Comparison of ENCODE assay signal across 26 cellular contexts in the genomic region with DNA sequence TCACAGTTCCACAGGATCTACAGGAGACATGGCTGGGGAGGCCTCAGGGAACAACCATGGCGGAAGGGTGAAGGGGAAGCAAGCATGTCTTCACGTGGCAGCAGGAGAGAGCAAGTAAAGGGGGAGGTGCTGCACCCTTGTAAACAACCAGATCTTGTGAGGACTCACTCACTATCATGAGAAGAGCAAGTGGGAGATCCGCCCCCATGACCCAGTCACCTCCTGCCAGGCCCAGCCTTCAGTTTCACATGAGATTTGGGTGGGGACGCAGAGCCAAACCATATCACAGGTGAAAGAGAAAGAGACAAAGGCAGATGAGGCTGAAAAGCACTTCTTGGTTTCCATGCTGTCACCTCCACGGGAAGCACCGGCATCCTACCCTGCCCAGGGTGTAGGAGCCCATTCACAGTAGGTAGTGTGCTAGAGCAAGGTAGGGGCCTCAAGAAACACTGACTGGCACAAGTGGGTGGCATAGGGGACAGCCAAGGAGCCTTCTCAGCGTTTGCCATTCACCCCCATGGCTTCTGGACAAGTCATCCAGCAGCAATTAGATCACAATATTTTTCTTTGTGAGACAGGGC. TPM values are rescaled to one million over a fixed set of nuclear protein-coding genes. Genes with fewer than 3 reads are reported as not detected.
DNase-seq lines count a peak whose midpoint lies in the region; ATAC-seq lines count a peak whose summit lies in the region.
"Had no signal": no experiment of that assay in that cellular context is flagged by ENCODE, and none has a peak within 500 bp of the region (broad histone marks: within the 10 kb centered on the region; RNA-seq: fewer than 3 reads in every experiment).

No MANE protein-coding gene starts in this region.

- peaks cover 13% of the 10 kb centered on the region for H3K4me1 Mint-ChIP-seq in activated T-cell treated with anti-CD3 and anti-CD28 coated beads, Interleukin-2, amount 50 U/mL, for 72 hours (ENCODE audit: low read depth)
- H3K4me1 Mint-ChIP-seq in stimulated activated naive CD8-positive, alpha-beta T cell treated with anti-CD3 and anti-CD28 coated beads, Interleukin-15, amount 100 ng/mL, for 72 hours: peaks cover 42% of the 10 kb centered on the region
- H3K4me1 Mint-ChIP-seq in activated CD4-positive, alpha-beta memory T cell treated with anti-CD3 and anti-CD28 coated beads, Interleukin-2, amount 10 ng/mL, durations not matched to agents 7 days and 5 days: peaks cover 53% of the 10 kb centered on the region
- peaks cover 35% of the 10 kb centered on the region for H3K4me1 Mint-ChIP-seq in stimulated activated effector memory CD8-positive, alpha-beta T cell treated with anti-CD3 and anti-CD28 coated beads, Interleukin-12 subunit alpha, Interleukin-12 subunit beta, amount 100 ng/mL, for 72 hours

- no peaks in the 10 kb centered on the region for H3K9me3 Mint-ChIP-seq in activated T-cell treated with anti-CD3 and anti-CD28 coated beads, Interleukin-2, amount 50 U/mL, for 72 hours
- H3K9me3 Mint-ChIP-seq in stimulated activated naive CD8-positive, alpha-beta T cell treated with anti-CD3 and anti-CD28 coated beads, Interleukin-15, amount 100 ng/mL, for 72 hours: no peaks in the 10 kb centered on the region
- no peaks in the 10 kb centered on the region for H3K9me3 Mint-ChIP-seq in activated CD4-positive, alpha-beta memory T cell treated with anti-CD3 and anti-CD28 coated beads, Interleukin-2, amount 10 ng/mL, durations not matched to agents 7 days and 5 days
- H3K9me3 Mint-ChIP-seq in stimulated activated effector memory CD8-positive, alpha-beta T cell treated with anti-CD3 and anti-CD28 coated beads, Interleukin-12 subunit alpha, Interleukin-12 subunit beta, amount 100 ng/mL, for 72 hours: no peaks in the 10 kb centered on the region
- H3K9me3 Mint-ChIP-seq: central memory CD8-positive, alpha-beta T cell; HFFc6; T-cell; type B pancreatic cell had no signal

- no peak for DNase-seq in activated T-cell treated with anti-CD3 and anti-CD28 coated beads, Interleukin-2, amount 50 U/mL, for 72 hours
- DNase-seq in activated T-cell treated with anti-CD3 and anti-CD28 coated beads for 4 hours: no peak
- DNase-seq in stimulated activated naive CD8-positive, alpha-beta T cell treated with anti-CD3 and anti-CD28 coated beads, Interleukin-15, amount 100 ng/mL, for 72 hours: no peak
- no peak for DNase-seq in stimulated activated naive CD8-positive, alpha-beta T cell treated with anti-CD3 and anti-CD28 coated beads, Interleukin-15, Interleukin-2, amounts not matched to agents 100 U/mL and 50 U/mL, for 24 hours
- no peak for DNase-seq in activated CD4-positive, alpha-beta memory T cell treated with anti-CD3 and anti-CD28 coated beads, Interleukin-2, amount 10 ng/mL, durations not matched to agents 7 days and 5 days
- DNase-seq in stimulated activated effector memory CD8-positive, alpha-beta T cell treated with anti-CD3 and anti-CD28 coated beads, Interleukin-12 subunit alpha, Interleukin-12 subunit beta, amount 100 ng/mL, for 72 hours (ENCODE audit: low spot score in 2 of 2): no peak
- no peak for DNase-seq in Ammon's horn (ENCODE audit: low spot score)
- DNase-seq: activated CD8-positive, alpha-beta memory T cell treated with anti-CD3 and anti-CD28 coated beads, Interleukin-2, amount 10 ng/mL, durations not matched to agents 7 days and 5 days; activated effector memory CD4-positive, alpha-beta T cell treated with Interleukin-2 at 50 U/mL for 16 hours; adrenal gland; DMS 273 treated with DMSO at 0.1 percent for 48 hours; foreskin fibroblast; GOT3; heart left ventricle; HFFc6; NCI-H1105; NCI-H187; NCI-H2171; NCI-H82; stimulated activated CD4-positive, alpha-beta T cell treated with anti-CD3 and anti-CD28 coated beads, Interleukin-4, amount 100 ng/mL, for 24 hours; T-cell had no signal

- H3K36me3 Mint-ChIP-seq in activated T-cell treated with anti-CD3 and anti-CD28 coated beads, Interleukin-2, amount 50 U/mL, for 72 hours (ENCODE audit: insufficient read depth in 2 of 2): peaks cover 26 to 36% of the 10 kb centered on the region in 2 donors
- H3K36me3 Mint-ChIP-seq in activated CD4-positive, alpha-beta memory T cell treated with anti-CD3 and anti-CD28 coated beads, Interleukin-2, amount 10 ng/mL, durations not matched to agents 7 days and 5 days (ENCODE audit: low read depth): peaks cover 83% of the 10 kb centered on the region
- peaks cover 98% of the 10 kb centered on the region for H3K36me3 Mint-ChIP-seq in stimulated activated effector memory CD8-positive, alpha-beta T cell treated with anti-CD3 and anti-CD28 coated beads, Interleukin-12 subunit alpha, Interleukin-12 subunit beta, amount 100 ng/mL, for 72 hours

- no peak overlapping the region for H3K4me3 Mint-ChIP-seq in activated T-cell treated with anti-CD3 and anti-CD28 coated beads, Interleukin-2, amount 50 U/mL, for 72 hours
- no peak overlapping the region for H3K4me3 Mint-ChIP-seq in stimulated activated naive CD8-positive, alpha-beta T cell treated with anti-CD3 and anti-CD28 coated beads, Interleukin-15, amount 100 ng/mL, for 72 hours
- no peak overlapping the region for H3K4me3 Mint-ChIP-seq in activated CD4-positive, alpha-beta memory T cell treated with anti-CD3 and anti-CD28 coated beads, Interleukin-2, amount 10 ng/mL, durations not matched to agents 7 days and 5 days
- no peak overlapping the region for H3K4me3 Mint-ChIP-seq in stimulated activated effector memory CD8-positive, alpha-beta T cell treated with anti-CD3 and anti-CD28 coated beads, Interleukin-12 subunit alpha, Interleukin-12 subunit beta, amount 100 ng/mL, for 72 hours
- H3K4me3 Mint-ChIP-seq: activated CD8-positive, alpha-beta memory T cell treated with anti-CD3 and anti-CD28 coated beads, Interleukin-2, amount 10 ng/mL, durations not matched to agents 7 days and 5 days; central memory CD8-positive, alpha-beta T cell; HFFc6; T-cell; type B pancreatic cell had no signal

- POLR2A ChIA-PET in activated CD4-positive, alpha-beta memory T cell treated with anti-CD3 and anti-CD28 coated beads, Interleukin-2, amount 10 ng/mL, durations not matched to agents 7 days and 5 days (lab: Charles Lee): interaction anchor here (1.3 to 3.4 kb wide), 2 partner anchors 16 to 19 kb away, joined by 3 to 9 read pairs; no protein-coding TSS in a partner anchor

- no peak for ATAC-seq in activated T-cell treated with anti-CD3 and anti-CD28 coated beads, Interleukin-2, amount 50 U/mL, for 72 hours (replicated peaks in 1 of 2)
- peak; percentile 31 for ATAC-seq in stimulated activated naive CD8-positive, alpha-beta T cell treated with anti-CD3 and anti-CD28 coated beads, Interleukin-15, amount 100 ng/mL, for 72 hours
- no peak for ATAC-seq in stimulated activated naive CD8-positive, alpha-beta T cell treated with anti-CD3 and anti-CD28 coated beads, Interleukin-15, Interleukin-2, amounts not matched to agents 100 U/mL and 50 U/mL, for 24 hours
- ATAC-seq in stimulated activated effector memory CD8-positive, alpha-beta T cell treated with anti-CD3 and anti-CD28 coated beads, Interleukin-12 subunit alpha, Interleukin-12 subunit beta, amount 100 ng/mL, for 72 hours: no peak
- ATAC-seq in GM18511 (IDR thresholded peaks at IDR 0.05; ENCODE audit: unreplicated experiment): no peak
- ATAC-seq: activated CD8-positive, alpha-beta memory T cell treated with anti-CD3 and anti-CD28 coated beads, Interleukin-2, amount 10 ng/mL, durations not matched to agents 7 days and 5 days; esophagus mucosa; sciatic nerve; T-cell had no signal

- H3K27ac Mint-ChIP-seq in activated T-cell treated with anti-CD3 and anti-CD28 coated beads, Interleukin-2, amount 50 U/mL, for 72 hours: peak overlapping the region; percentile 76
- no peak overlapping the region for H3K27ac Mint-ChIP-seq in stimulated activated naive CD8-positive, alpha-beta T cell treated with anti-CD3 and anti-CD28 coated beads, Interleukin-15, amount 100 ng/mL, for 72 hours
- H3K27ac Mint-ChIP-seq in activated CD4-positive, alpha-beta memory T cell treated with anti-CD3 and anti-CD28 coated beads, Interleukin-2, amount 10 ng/mL, durations not matched to agents 7 days and 5 days: peak overlapping the region; percentile 65
- peak overlapping the region; percentile 86 for H3K27ac Mint-ChIP-seq in stimulated activated effector memory CD8-positive, alpha-beta T cell treated with anti-CD3 and anti-CD28 coated beads, Interleukin-12 subunit alpha, Interleukin-12 subunit beta, amount 100 ng/mL, for 72 hours
- H3K27ac Mint-ChIP-seq: activated CD8-positive, alpha-beta memory T cell treated with anti-CD3 and anti-CD28 coated beads, Interleukin-2, amount 10 ng/mL, durations not matched to agents 7 days and 5 days; HFFc6; T-cell; type B pancreatic cell had no signal

- no peaks in the 10 kb centered on the region for H3K27me3 Mint-ChIP-seq in activated T-cell treated with anti-CD3 and anti-CD28 coated beads, Interleukin-2, amount 50 U/mL, for 72 hours (ENCODE audit: low read depth)
- H3K27me3 Mint-ChIP-seq in stimulated activated naive CD8-positive, alpha-beta T cell treated with anti-CD3 and anti-CD28 coated beads, Interleukin-15, amount 100 ng/mL, for 72 hours: no peaks in the 10 kb centered on the region
- no peaks in the 10 kb centered on the region for H3K27me3 Mint-ChIP-seq in activated CD4-positive, alpha-beta memory T cell treated with anti-CD3 and anti-CD28 coated beads, Interleukin-2, amount 10 ng/mL, durations not matched to agents 7 days and 5 days
- H3K27me3 Mint-ChIP-seq: activated CD8-positive, alpha-beta memory T cell treated with anti-CD3 and anti-CD28 coated beads, Interleukin-2, amount 10 ng/mL, durations not matched to agents 7 days and 5 days; central memory CD8-positive, alpha-beta T cell; T-cell; type B pancreatic cell had no signal

- CTCF ChIA-PET in activated CD4-positive, alpha-beta memory T cell treated with anti-CD3 and anti-CD28 coated beads, Interleukin-2, amount 10 ng/mL, durations not matched to agents 7 days and 5 days (lab: Charles Lee): no interaction called here

RNA-seq across cellular contexts. Expression of a gene that starts 6.6 kb away (rescaled TPM):
- 100 to 1,000 TPM in 1 of 2 donors, 10 to 100 TPM in 1; 90.4 to 120 TPM for total RNA-seq in activated T-cell treated with anti-CD3 and anti-CD28 coated beads, Interleukin-2, amount 50 U/mL, for 72 hours
- 100 to 1,000 TPM; 150 to 153 TPM for total RNA-seq in activated CD4-positive, alpha-beta memory T cell treated with anti-CD3 and anti-CD28 coated beads, Interleukin-2, amount 10 ng/mL, durations not matched to agents 7 days and 5 days

RNA-seq across cellular contexts. Expression of a gene that starts 14.6 kb away (rescaled TPM):
- total RNA-seq in activated T-cell treated with anti-CD3 and anti-CD28 coated beads, Interleukin-2, amount 50 U/mL, for 72 hours: 100 to 1,000 TPM; 256 to 300 TPM
- 100 to 1,000 TPM; 308 to 313 TPM for total RNA-seq in activated CD4-positive, alpha-beta memory T cell treated with anti-CD3 and anti-CD28 coated beads, Interleukin-2, amount 10 ng/mL, durations not matched to agents 7 days and 5 days

RNA-seq across cellular contexts. Expression of a gene that starts 46.7 kb away (rescaled TPM):
- 10 to 100 TPM; 17.2 to 17.7 TPM for total RNA-seq in activated T-cell treated with anti-CD3 and anti-CD28 coated beads, Interleukin-2, amount 50 U/mL, for 72 hours
- 10 to 100 TPM; 26.7 to 29.4 TPM for total RNA-seq in activated CD4-positive, alpha-beta memory T cell treated with anti-CD3 and anti-CD28 coated beads, Interleukin-2, amount 10 ng/mL, durations not matched to agents 7 days and 5 days

RNA-seq across cellular contexts. Expression of a gene that starts 47.0 kb away (rescaled TPM):
- 10 to 100 TPM; 26.4 to 26.7 TPM for total RNA-seq in activated T-cell treated with anti-CD3 and anti-CD28 coated beads, Interleukin-2, amount 50 U/mL, for 72 hours
- 10 to 100 TPM; 58.3 to 60.6 TPM for total RNA-seq in activated CD4-positive, alpha-beta memory T cell treated with anti-CD3 and anti-CD28 coated beads, Interleukin-2, amount 10 ng/mL, durations not matched to agents 7 days and 5 days

RNA-seq across cellular contexts. Expression of a gene that starts 54.4 kb away (rescaled TPM):
- 10 to 100 TPM; 59.9 to 61.0 TPM for total RNA-seq in activated T-cell treated with anti-CD3 and anti-CD28 coated beads, Interleukin-2, amount 50 U/mL, for 72 hours
- 10 to 100 TPM; 53.3 to 68.2 TPM for total RNA-seq in activated CD4-positive, alpha-beta memory T cell treated with anti-CD3 and anti-CD28 coated beads, Interleukin-2, amount 10 ng/mL, durations not matched to agents 7 days and 5 days

Comparison
In these comparisons a context has a peak if more than half of its experiments do, and no peak if none do; other contexts are left out.
1. H3K27ac Mint-ChIP-seq: peak in activated T-cell treated with anti-CD3 and anti-CD28 coated beads, Interleukin-2, amount 50 U/mL, for 72 hours (single experiment), activated CD4-positive, alpha-beta memory T cell treated with anti-CD3 and anti-CD28 coated beads, Interleukin-2, amount 10 ng/mL, durations not matched to agents 7 days and 5 days (single experiment) and stimulated activated effector memory CD8-positive, alpha-beta T cell treated with anti-CD3 and anti-CD28 coated beads, Interleukin-12 subunit alpha, Interleukin-12 subunit beta, amount 100 ng/mL, for 72 hours (single experiment); none in stimulated activated naive CD8-positive, alpha-beta T cell treated with anti-CD3 and anti-CD28 coated beads, Interleukin-15, amount 100 ng/mL, for 72 hours (0 of 2).